12 cellular contexts compared by ENCODE assay signal in genomic region chrX:153928846-153929245, GRCh38. TPM values are rescaled to one million over a fixed set of nuclear protein-coding genes. Genes with fewer than 3 reads are reported as not detected.
A peak's percentile ranks its signal among the peaks of the same experiment; 100 is the strongest.
DNase-seq lines count a peak whose midpoint lies in the region; ATAC-seq, FAIRE-seq and TF ChIP-seq lines count a peak whose summit lies in the region.
"Had no signal": no experiment of that assay in that cellular context is flagged by ENCODE, and none has a peak within 500 bp of the region (broad histone marks: within the 10 kb centered on the region; RNA-seq: fewer than 3 reads in every experiment).

No MANE protein-coding gene starts in this region.

- DNase-seq in CD8-positive, alpha-beta memory T cell = no peak
- no peak for DNase-seq in Jurkat, Clone E6-1 (ENCODE audit: low read depth, low spot score)
- DNase-seq in GM12878 (ENCODE audit: low read depth, low spot score) (no peak), neural progenitor cell (ENCODE audit: low spot score) (no peak), NCI-H1105 treated with DMSO at 0.1 percent for 48 hours (lab: John Stamatoyannopoulos, UW) (no peak), DMS53 treated with DMSO at 0.1 percent for 48 hours (lab: John Stamatoyannopoulos, UW; ENCODE audit: unreplicated experiment) (no peak)

- peaks cover 28% of the 10 kb centered on the region for H3F3A ChIP-seq in neural progenitor cell (ENCODE audit: low read depth)

- FAIRE-seq in GM12878 (lab: Jason Lieb, UNC) = no peak

- H3K27ac Mint-ChIP-seq in CD8-positive, alpha-beta memory T cell = peak overlapping the region; percentile 34 to 99 (median 82)
- H3K27ac Mint-ChIP-seq in neural progenitor cell = no peak overlapping the region

- H3K4me2 ChIP-seq in GM12878 (ENCODE audit: control insufficient read depth, insufficient read depth) (peak overlapping the region; percentile 68; the same call in 1 of the 2 replicates), neural progenitor cell (peak overlapping the region; percentile 42)

- no peak overlapping the region for H2AFZ ChIP-seq in GM12878 (ENCODE audit: control insufficient read depth, low read depth, low read length)
- H2AFZ ChIP-seq in neural progenitor cell (replicated peaks) = no peak overlapping the region

- H3K27ac ChIP-seq in CD8-positive, alpha-beta memory T cell (ENCODE audit: low read depth, low read length) = no peak overlapping the region
- peak overlapping the region; percentile 50; the same call in 1 of the 2 replicates for H3K27ac ChIP-seq in GM12878 (ENCODE audit: control insufficient read depth, insufficient read depth)
- H3K27ac ChIP-seq in neural progenitor cell = no peak overlapping the region

- POLR2A ChIA-PET in CD8-positive, alpha-beta memory T cell (lab: Charles Lee) = interaction anchor here (0.8 to 3.4 kb wide), 8 partner anchors 10 to 587 kb away, joined by 3 to 27 read pairs (median 4); partner anchors contain the start of genes FAM3A, HCFC1, IDH3G and SSR4
- POLR2A ChIA-PET in GM12878 (lab: Charles Lee) = interaction anchor here (0.5 to 5.8 kb wide), 7 partner anchors 9 to 140 kb away, joined by 3 to 68 read pairs (median 4); partner anchors contain the start of genes HCFC1, IDH3G, SSR4 and TMEM187

- H3K27me3 Mint-ChIP-seq in CD8-positive, alpha-beta memory T cell = no peaks in the 10 kb centered on the region
- H3K27me3 Mint-ChIP-seq in neural progenitor cell (ENCODE audit: insufficient read depth, low read depth) = peaks cover 9% of the 10 kb centered on the region

- CTCF ChIA-PET in CD8-positive, alpha-beta memory T cell (lab: Charles Lee) = interaction anchor here (1.5 to 10.5 kb wide), 3 partner anchors 18 to 43 kb away, joined by 5 to 230 read pairs (median 6); partner anchors contain the start of genes HCFC1 and RENBP
- CTCF ChIA-PET in GM12878 (lab: Yijun Ruan, JAX) = interaction anchor here (0.7 to 8.7 kb wide), 6 partner anchors 19 to 207 kb away, joined by 3 to 172 read pairs (median 4); partner anchors contain the start of genes PLXNB3 and RENBP

- H4K20me1 ChIP-seq in GM12878 (ENCODE audit: control insufficient read depth, insufficient read depth) = no peaks in the 10 kb centered on the region
- H4K20me1 ChIP-seq in neural progenitor cell (ENCODE audit: low read depth) = no peaks in the 10 kb centered on the region

- SMC1A ChIA-PET in GM12878 (lab: Charles Lee; ENCODE audit: uncharacterized antibody, unreplicated experiment) = interaction anchor here (1.7 kb wide), 1 partner anchor 40 kb away, joined by 4 read pairs; no protein-coding TSS in a partner anchor

- WGBS in GM12878 (ENCODE audit: insufficient coverage, insufficient replicate concordance, low lambda C conversion rate, missing lambda C conversion rate) = 27% methylated on average over 9 of the region's 9 CpGs

- ATAC-seq in GM12878 = no peak
- no peak for ATAC-seq in GM18511 (IDR thresholded peaks at IDR 0.05; ENCODE audit: unreplicated experiment)
- no peak for ATAC-seq in GM21367 (IDR thresholded peaks at IDR 0.05; ENCODE audit: unreplicated experiment)

- peaks cover 7% of the 10 kb centered on the region for H3K4me1 ChIP-seq in CD8-positive, alpha-beta memory T cell (ENCODE audit: insufficient read depth, low read length)
- H3K4me1 ChIP-seq in GM12878 (ENCODE audit: control insufficient read depth, insufficient read depth, low read length) (peaks cover 3% of the 10 kb centered on the region; the same call in 1 of the 2 replicates), neural progenitor cell (peaks cover 8% of the 10 kb centered on the region)

- no peaks in the 10 kb centered on the region for H3K9me3 ChIP-seq in CD8-positive, alpha-beta memory T cell (ENCODE audit: low read length)
- H3K9me3 ChIP-seq in GM12878 (replicated peaks; ENCODE audit: control insufficient read depth, insufficient read depth, low read length) (no peaks in the 10 kb centered on the region; the same call in 2 of the 3 replicates), neural progenitor cell (ENCODE audit: low read depth) (no peaks in the 10 kb centered on the region)

- H3K79me2 ChIP-seq in GM12878 (ENCODE audit: control insufficient read depth, insufficient read depth, low read length) = peaks cover 30% of the 10 kb centered on the region
- peaks cover 11% of the 10 kb centered on the region for H3K79me2 ChIP-seq in neural progenitor cell (ENCODE audit: low read depth)

- no peaks in the 10 kb centered on the region for H3K27me3 ChIP-seq in CD8-positive, alpha-beta memory T cell (ENCODE audit: insufficient read depth, low read length, poor library complexity, severe bottlenecking)
- H3K27me3 ChIP-seq in GM12878 (replicated peaks in 1 of 2; ENCODE audit: control insufficient read depth in 2 of 2, insufficient read depth in 2 of 2, low read length in 1 of 2) (no peaks in the 10 kb centered on the region), neural progenitor cell (peaks cover 10% of the 10 kb centered on the region)

- peaks cover 41 to 57% (median 44%) of the 10 kb centered on the region in 3 donors for H3K4me1 Mint-ChIP-seq in CD8-positive, alpha-beta memory T cell
- peaks cover 24% of the 10 kb centered on the region for H3K4me1 Mint-ChIP-seq in neural progenitor cell

- TF ChIP-seq RAD21 in GM12878 (IDR thresholded peaks at IDR 0.05; ENCODE audit: insufficient read depth, low read depth, low read length) = no peak

- H3K9ac ChIP-seq in GM12878 (ENCODE audit: control insufficient read depth, insufficient read depth, low read length) = peak overlapping the region; percentile 57
- no peak overlapping the region for H3K9ac ChIP-seq in neural progenitor cell

- RAD21 ChIA-PET in GM12878 (lab: Charles Lee; ENCODE audit: unreplicated experiment) = interaction anchor here (1.0 to 6.2 kb wide), 4 partner anchors 16 to 134 kb away, joined by 3 to 48 read pairs (median 8); partner anchors contain the start of genes HCFC1, IDH3G and SSR4

- intact Hi-C loops in GM12878 (cut with micrococcal nuclease; ENCODE audit: unreplicated experiment) = loop anchor here (5.0 kb wide), 2 partner anchors 207 to 443 kb away; partner anchors contain the start of genes ABCD1, BCAP31 and FLNA

- TF ChIP-seq EP300 in GM12878 (IDR thresholded peaks at IDR 0.05; ENCODE audit: borderline replicate concordance in 1 of 2, control insufficient read depth in 1 of 2, low read depth in 2 of 2, low read length in 2 of 2) = no peak

- peaks cover 0 to 3% (median 0%) of the 10 kb centered on the region in 5 donors for H3K9me3 Mint-ChIP-seq in CD8-positive, alpha-beta memory T cell
- peaks cover 5% of the 10 kb centered on the region for H3K9me3 Mint-ChIP-seq in neural progenitor cell
- H3K9me3 Mint-ChIP-seq: HFFc6 had no signal

- H3K4me3 ChIP-seq in CD8-positive, alpha-beta memory T cell (ENCODE audit: low read length) = no peak overlapping the region
- H3K4me3 ChIP-seq in Jurkat, Clone E6-1 (ENCODE audit: low read length) = peak overlapping the region; percentile 51
- H3K4me3 ChIP-seq in GM12878 = peak overlapping the region; percentile 55; the same call in 1 of the 2 replicates
- H3K4me3 ChIP-seq in neural progenitor cell = peak overlapping the region; percentile 14

- H3K36me3 Mint-ChIP-seq in CD8-positive, alpha-beta memory T cell = peaks cover 3 to 38% (median 4%) of the 10 kb centered on the region in 3 donors
- peaks cover 4% of the 10 kb centered on the region for H3K36me3 Mint-ChIP-seq in neural progenitor cell

- peak overlapping the region in 6 of 7 donors; percentile 20 to 89 (median 50) for H3K4me3 Mint-ChIP-seq in CD8-positive, alpha-beta memory T cell
- H3K4me3 Mint-ChIP-seq in neural progenitor cell = peak overlapping the region; percentile 8

- no TSS peak for BruUV-seq in GM12878 (replicated peaks; lab: Mats Ljungman, UMichigan)

- TF ChIP-seq POLR2A in GM12878 (IDR thresholded peaks at IDR 0.05; ENCODE audit: low read depth, low read length) = no peak

- in situ Hi-C loops in GM12878 (cut with MboI) = loop anchor here (10.0 kb wide), 1 partner anchor 56 kb away; no protein-coding TSS in a partner anchor

- no peaks in the 10 kb centered on the region for H3K36me3 ChIP-seq in CD8-positive, alpha-beta memory T cell (ENCODE audit: insufficient read depth, low read length)
- H3K36me3 ChIP-seq in GM12878 (ENCODE audit: control insufficient read depth in 2 of 2, insufficient read depth in 2 of 2, low read length in 1 of 2) = peaks cover 0 to 2% of the 10 kb centered on the region in 2 experiments; a peak in 3 of 4 replicates
- H3K36me3 ChIP-seq in neural progenitor cell = no peaks in the 10 kb centered on the region

- TF ChIP-seq CTCF in GM12878 (IDR thresholded peaks at IDR 0.05 in 2 of 3, conservative IDR thresholded peaks at IDR 0.05 in 1 of 3; ENCODE audit: control insufficient read depth in 2 of 3, extremely low read depth in 1 of 3, insufficient read depth in 1 of 3, low read depth in 3 of 3, low read length in 3 of 3) (no peak), neural progenitor cell (IDR thresholded peaks at IDR 0.05) (no peak)

RNA-seq across cellular contexts. Expression of gene ARHGAP4, which starts 2.8 kb away (rescaled TPM):
- 100 to 1,000 TPM; 124 to 133 TPM for total RNA-seq in CD8-positive, alpha-beta memory T cell
- 116 TPM for polyA plus RNA-seq in CD8-positive, alpha-beta memory T cell
- 111 TPM for polyA plus RNA-seq in Jurkat, Clone E6-1 (2012; ENCODE audit: insufficient read depth, insufficient read length)
- total RNA-seq in GM12878 (2013; cell fraction: nucleolus; rRNA removed) = 91.6 and 99.6 TPM in 2 replicates
- total RNA-seq in GM12878 (2014; rRNA removed) (77.1 and 92.8 TPM in 2 replicates), GM12878 (2014; rRNA removed; fragmentation: Illumina TruSeq; extraction: Trizol) (19.0 and 19.5 TPM in 2 replicates), GM12878 (2021) (112 and 120 TPM in 2 replicates), neural progenitor cell (ENCODE audit: low replicate concordance) (5.1 and 17.9 TPM in 2 replicates)
- polyA plus RNA-seq in GM12878 (2011; ENCODE audit: low read depth) = 15.0 TPM
- polyA plus RNA-seq in GM12878 (2011; rRNA removed) (8.5 and 22.0 TPM in 2 replicates), GM12878 (2014; fragmentation: Illumina TruSeq; extraction: Trizol) (2.2 and 14.6 TPM in 2 replicates), GM12878 (2014; fragmentation: Nextera tagmentation; extraction: Ambion mirVana) (1 to 10 TPM in 1 of 2 experiments, under 1 TPM in 1; 0.71 to 6.0 TPM), GM12878 (2014; rRNA removed) (102 and 116 TPM in 2 replicates), GM12878 (2016; fragmentation: Nextera tagmentation; extraction: Ambion mirVana) (10 to 100 TPM; 66.6 to 81.6 TPM)
- polyA plus RNA-seq in GM12878 (2011; cell fraction: cytosol; rRNA removed) = 33.8 and 45.0 TPM in 2 replicates
- polyA plus RNA-seq in GM12878 (2011; cell fraction: nucleus; rRNA removed) = 299 and 365 TPM in 2 replicates
- 51.0 and 62.3 TPM in 2 replicates for polyA plus RNA-seq in GM12878 (2012)
- polyA minus RNA-seq in GM12878 (2011; rRNA and poly(A)+ RNA removed) = 9.7 and 37.3 TPM in 2 replicates
- 23.3 and 31.5 TPM in 2 replicates for polyA minus RNA-seq in GM12878 (2011; cell fraction: cytosol; rRNA and poly(A)+ RNA removed)
- polyA minus RNA-seq in GM12878 (2011; cell fraction: nucleus; rRNA and poly(A)+ RNA removed) = 47.1 and 68.5 TPM in 2 replicates

RNA-seq across cellular contexts. Expression of gene NAA10, which starts 6.0 kb away (rescaled TPM):
- total RNA-seq in CD8-positive, alpha-beta memory T cell = 100 to 1,000 TPM; 160 to 162 TPM
- polyA plus RNA-seq in CD8-positive, alpha-beta memory T cell = 105 TPM
- 188 TPM for polyA plus RNA-seq in Jurkat, Clone E6-1 (2012; ENCODE audit: insufficient read depth, insufficient read length)
- total RNA-seq in GM12878 (2013; cell fraction: nucleolus; rRNA removed) = 17.5 and 20.3 TPM in 2 replicates
- total RNA-seq in GM12878 (2014; rRNA removed) (82.6 and 100 TPM in 2 replicates), GM12878 (2014; rRNA removed; fragmentation: Illumina TruSeq; extraction: Trizol) (59.6 and 69.5 TPM in 2 replicates), GM12878 (2021) (113 and 123 TPM in 2 replicates), neural progenitor cell (ENCODE audit: low replicate concordance) (55.5 and 113 TPM in 2 replicates)
- polyA plus RNA-seq in GM12878 (2011; ENCODE audit: low read depth) = 40.6 TPM
- polyA plus RNA-seq in GM12878 (2011; rRNA removed) (25.4 and 45.1 TPM in 2 replicates), GM12878 (2014; fragmentation: Illumina TruSeq; extraction: Trizol) (88.7 and 97.7 TPM in 2 replicates), GM12878 (2014; fragmentation: Nextera tagmentation; extraction: Ambion mirVana) (10 to 100 TPM in 1 of 2 experiments, 1 to 10 TPM in 1; 7.9 to 26.6 TPM), GM12878 (2014; rRNA removed) (158 TPM in 2 replicates), GM12878 (2016; fragmentation: Nextera tagmentation; extraction: Ambion mirVana) (100 to 1,000 TPM; 209 to 212 TPM)
- 77.8 and 104 TPM in 2 replicates for polyA plus RNA-seq in GM12878 (2011; cell fraction: cytosol; rRNA removed)
- polyA plus RNA-seq in GM12878 (2011; cell fraction: nucleus; rRNA removed) = 54.2 and 67.6 TPM in 2 replicates
- 64.3 and 68.0 TPM in 2 replicates for polyA plus RNA-seq in GM12878 (2012)
- polyA minus RNA-seq in GM12878 (2011; rRNA and poly(A)+ RNA removed) = 31.8 and 50.4 TPM in 2 replicates
- 17.2 and 25.0 TPM in 2 replicates for polyA minus RNA-seq in GM12878 (2011; cell fraction: cytosol; rRNA and poly(A)+ RNA removed)
- 13.3 and 24.4 TPM in 2 replicates for polyA minus RNA-seq in GM12878 (2011; cell fraction: nucleus; rRNA and poly(A)+ RNA removed)

RNA-seq across cellular contexts. Expression of gene RENBP, which starts 15.6 kb away (rescaled TPM):
- total RNA-seq in CD8-positive, alpha-beta memory T cell = 1 to 10 TPM; 3.5 to 4.6 TPM
- not detected for polyA plus RNA-seq in CD8-positive, alpha-beta memory T cell
- not detected for polyA plus RNA-seq in Jurkat, Clone E6-1 (2012; ENCODE audit: insufficient read depth, insufficient read length)
- 8.3 and 9.0 TPM in 2 replicates for total RNA-seq in GM12878 (2013; cell fraction: nucleolus; rRNA removed)
- total RNA-seq in GM12878 (2014; rRNA removed) (2.1 and 2.2 TPM in 2 replicates), GM12878 (2014; rRNA removed; fragmentation: Illumina TruSeq; extraction: Trizol) (1.6 and 1.8 TPM in 2 replicates), GM12878 (2021) (4.9 and 6.8 TPM in 2 replicates), neural progenitor cell (ENCODE audit: low replicate concordance) (5.4 and 9.3 TPM in 2 replicates)
- polyA plus RNA-seq in GM12878 (2011; ENCODE audit: low read depth) = 3.9 TPM
- polyA plus RNA-seq in GM12878 (2011; rRNA removed) (1.1 and 1.6 TPM in 2 replicates), GM12878 (2014; fragmentation: Illumina TruSeq; extraction: Trizol) (0.19 and 1.3 TPM in 2 replicates), GM12878 (2014; fragmentation: Nextera tagmentation; extraction: Ambion mirVana) (not detected), GM12878 (2014; rRNA removed) (4.0 and 4.5 TPM in 2 replicates), GM12878 (2016; fragmentation: Nextera tagmentation; extraction: Ambion mirVana) (under 1 TPM in 1 of 2 experiments, not detected in 1; 0.36 TPM)
- polyA plus RNA-seq in GM12878 (2011; cell fraction: cytosol; rRNA removed) = 2.1 and 2.3 TPM in 2 replicates
- polyA plus RNA-seq in GM12878 (2011; cell fraction: nucleus; rRNA removed) = 4.1 and 6.0 TPM in 2 replicates
- 7.1 and 8.3 TPM in 2 replicates for polyA plus RNA-seq in GM12878 (2012)
- polyA minus RNA-seq in GM12878 (2011; rRNA and poly(A)+ RNA removed) = 0.44 and 2.3 TPM in 2 replicates
- polyA minus RNA-seq in GM12878 (2011; cell fraction: cytosol; rRNA and poly(A)+ RNA removed) = 0.83 TPM in 1 of 2 replicates, not detected in the other
- polyA minus RNA-seq in GM12878 (2011; cell fraction: nucleus; rRNA and poly(A)+ RNA removed) = 0.96 and 2.1 TPM in 2 replicates

RNA-seq across cellular contexts. Expression of gene AVPR2, which starts 24.4 kb away (rescaled TPM):
- not detected for total RNA-seq in CD8-positive, alpha-beta memory T cell
- not detected for polyA plus RNA-seq in CD8-positive, alpha-beta memory T cell
- 1.3 TPM for polyA plus RNA-seq in Jurkat, Clone E6-1 (2012; ENCODE audit: insufficient read depth, insufficient read length)
- total RNA-seq in GM12878 (2013; cell fraction: nucleolus; rRNA removed) = not detected in 2 replicates
- total RNA-seq in GM12878 (2014; rRNA removed) (not detected in 2 replicates), GM12878 (2014; rRNA removed; fragmentation: Illumina TruSeq; extraction: Trizol) (not detected in 2 replicates), GM12878 (2021) (not detected in 2 replicates), neural progenitor cell (ENCODE audit: low replicate concordance) (not detected in 2 replicates)
- polyA plus RNA-seq in GM12878 (2011; ENCODE audit: low read depth) = not detected
- polyA plus RNA-seq in GM12878 (2011; rRNA removed) (not detected in 2 replicates), GM12878 (2014; fragmentation: Illumina TruSeq; extraction: Trizol) (not detected in 2 replicates), GM12878 (2014; fragmentation: Nextera tagmentation; extraction: Ambion mirVana) (not detected), GM12878 (2014; rRNA removed) (not detected in 2 replicates), GM12878 (2016; fragmentation: Nextera tagmentation; extraction: Ambion mirVana) (under 1 TPM; 0.12 to 0.37 TPM)
- 0.03 and 0.07 TPM in 2 replicates for polyA plus RNA-seq in GM12878 (2011; cell fraction: cytosol; rRNA removed)
- 0.43 and 0.44 TPM in 2 replicates for polyA plus RNA-seq in GM12878 (2011; cell fraction: nucleus; rRNA removed)
- polyA plus RNA-seq in GM12878 (2012) = 0.14 and 0.54 TPM in 2 replicates
- not detected in 2 replicates for polyA minus RNA-seq in GM12878 (2011; rRNA and poly(A)+ RNA removed)
- not detected in 2 replicates for polyA minus RNA-seq in GM12878 (2011; cell fraction: cytosol; rRNA and poly(A)+ RNA removed)
- not detected in 2 replicates for polyA minus RNA-seq in GM12878 (2011; cell fraction: nucleus; rRNA and poly(A)+ RNA removed)
- total RNA-seq: cerebellum, HFFc6, LHCN-M2, liver had no signal

RNA-seq across cellular contexts. Expression of gene HCFC1, which starts 42.8 kb away (rescaled TPM):
- total RNA-seq in CD8-positive, alpha-beta memory T cell = 100 to 1,000 TPM; 152 to 156 TPM
- polyA plus RNA-seq in CD8-positive, alpha-beta memory T cell = 12.4 TPM
- polyA plus RNA-seq in Jurkat, Clone E6-1 (2012; ENCODE audit: insufficient read depth, insufficient read length) = 43.2 TPM
- 24.5 and 28.7 TPM in 2 replicates for total RNA-seq in GM12878 (2013; cell fraction: nucleolus; rRNA removed)
- total RNA-seq in GM12878 (2014; rRNA removed) (18.8 and 25.5 TPM in 2 replicates), GM12878 (2014; rRNA removed; fragmentation: Illumina TruSeq; extraction: Trizol) (8.8 and 10.6 TPM in 2 replicates), GM12878 (2021) (86.1 and 92.7 TPM in 2 replicates), neural progenitor cell (ENCODE audit: low replicate concordance) (20.7 and 57.7 TPM in 2 replicates)
- polyA plus RNA-seq in GM12878 (2011; ENCODE audit: low read depth) = 14.7 TPM
- polyA plus RNA-seq in GM12878 (2011; rRNA removed) (2.3 and 4.1 TPM in 2 replicates), GM12878 (2014; fragmentation: Illumina TruSeq; extraction: Trizol) (7.4 and 21.5 TPM in 2 replicates), GM12878 (2014; fragmentation: Nextera tagmentation; extraction: Ambion mirVana) (1 to 10 TPM; 3.9 to 7.6 TPM), GM12878 (2014; rRNA removed) (32.0 and 45.1 TPM in 2 replicates), GM12878 (2016; fragmentation: Nextera tagmentation; extraction: Ambion mirVana) (10 to 100 TPM; 39.3 to 39.8 TPM)
- polyA plus RNA-seq in GM12878 (2011; cell fraction: cytosol; rRNA removed) = 11.0 and 15.4 TPM in 2 replicates
- 29.9 and 55.9 TPM in 2 replicates for polyA plus RNA-seq in GM12878 (2011; cell fraction: nucleus; rRNA removed)
- 25.7 and 35.7 TPM in 2 replicates for polyA plus RNA-seq in GM12878 (2012)
- 4.8 and 11.2 TPM in 2 replicates for polyA minus RNA-seq in GM12878 (2011; rRNA and poly(A)+ RNA removed)
- 28.6 and 29.6 TPM in 2 replicates for polyA minus RNA-seq in GM12878 (2011; cell fraction: cytosol; rRNA and poly(A)+ RNA removed)
- 9.9 and 19.6 TPM in 2 replicates for polyA minus RNA-seq in GM12878 (2011; cell fraction: nucleus; rRNA and poly(A)+ RNA removed)
